8 cellular contexts compared by ENCODE assay signal in genomic region chr2:34570266-34570872, GRCh38.
A peak's percentile ranks its signal among the peaks of the same experiment; 100 is the strongest.
DNase-seq lines count a peak whose midpoint lies in the region; ATAC-seq and TF ChIP-seq lines count a peak whose summit lies in the region.

No MANE protein-coding gene starts in this region.

- no peaks in the 10 kb centered on the region for H3K9me3 ChIP-seq in DND-41 (ENCODE audit: insufficient read depth, low read length, severe bottlenecking)
- no peaks in the 10 kb centered on the region for H3K9me3 ChIP-seq in lower lobe of right lung

- H3K4me3 Mint-ChIP-seq in activated naive CD8-positive, alpha-beta T cell treated with anti-CD3 and anti-CD28 coated beads for 36 hours = no peak overlapping the region

- peak; percentile 14 for TF ChIP-seq CTCF in DND-41 (IDR thresholded peaks at IDR 0.05; ENCODE audit: borderline replicate concordance, extremely low read depth, low read length, poor library complexity, severe bottlenecking)
- peak; percentile 85 for TF ChIP-seq CTCF in VCaP (conservative IDR thresholded peaks at IDR 0.05)
- TF ChIP-seq CTCF in lower lobe of right lung (IDR thresholded peaks at IDR 0.05) = peak; percentile 29

- no peak overlapping the region for H3K27ac Mint-ChIP-seq in activated naive CD8-positive, alpha-beta T cell treated with anti-CD3 and anti-CD28 coated beads for 36 hours

- no peaks in the 10 kb centered on the region for H3K79me2 ChIP-seq in DND-41 (ENCODE audit: insufficient read depth, low read length)

- H3K36me3 ChIP-seq in DND-41 (ENCODE audit: insufficient read depth, low read length) = no peaks in the 10 kb centered on the region
- no peaks in the 10 kb centered on the region for H3K36me3 ChIP-seq in lower lobe of right lung

- DNase-seq in DND-41 (no peak), HT-29 (ENCODE audit: low spot score) (peak; percentile 56), lower lobe of right lung (no peak), NCI-H1417 treated with DMSO at 0.1 percent for 48 hours (lab: John Stamatoyannopoulos, UW) (no peak), NCI-H1092 treated with DMSO at 0.1 percent for 48 hours (lab: John Stamatoyannopoulos, UW) (no peak), COR-L47 (lab: John Stamatoyannopoulos, UW) (no peak)
- no peak for DNase-seq in activated naive CD8-positive, alpha-beta T cell treated with anti-CD3 and anti-CD28 coated beads for 36 hours

- no peak for ATAC-seq in DND-41 (ENCODE audit: insufficient read depth, low read depth)
- ATAC-seq in lower lobe of right lung = peak; percentile 66 to 78

- H2AFZ ChIP-seq in DND-41 (ENCODE audit: low read depth, low read length) = no peak overlapping the region

- H3K9ac ChIP-seq in DND-41 (ENCODE audit: low read depth, low read length) = no peak overlapping the region

- no peaks in the 10 kb centered on the region for H3K9me3 Mint-ChIP-seq in activated naive CD8-positive, alpha-beta T cell treated with anti-CD3 and anti-CD28 coated beads for 36 hours

- no peaks in the 10 kb centered on the region for H4K20me1 ChIP-seq in DND-41 (ENCODE audit: insufficient read depth, low read length)

- H3K36me3 Mint-ChIP-seq in activated naive CD8-positive, alpha-beta T cell treated with anti-CD3 and anti-CD28 coated beads for 36 hours = no peaks in the 10 kb centered on the region

- H3K27me3 Mint-ChIP-seq in activated naive CD8-positive, alpha-beta T cell treated with anti-CD3 and anti-CD28 coated beads for 36 hours = no peaks in the 10 kb centered on the region

- no peak overlapping the region for H3K27ac ChIP-seq in DND-41 (ENCODE audit: low read length)
- no peak overlapping the region for H3K27ac ChIP-seq in VCaP
- no peak overlapping the region for H3K27ac ChIP-seq in lower lobe of right lung

- H3K4me3 ChIP-seq in DND-41 (ENCODE audit: low read depth in 1 of 2, low read length in 2 of 2) = no peak overlapping the region
- H3K4me3 ChIP-seq in lower lobe of right lung = no peak overlapping the region

- H3K27me3 ChIP-seq in DND-41 (ENCODE audit: insufficient read depth, low read length, poor library complexity) = no peaks in the 10 kb centered on the region
- H3K27me3 ChIP-seq in lower lobe of right lung (ENCODE audit: low read depth) = no peaks in the 10 kb centered on the region

- no peaks in the 10 kb centered on the region for H3K4me1 ChIP-seq in DND-41 (ENCODE audit: insufficient read depth, low read length)
- no peaks in the 10 kb centered on the region for H3K4me1 ChIP-seq in lower lobe of right lung

- H3K4me1 Mint-ChIP-seq in activated naive CD8-positive, alpha-beta T cell treated with anti-CD3 and anti-CD28 coated beads for 36 hours = no peaks in the 10 kb centered on the region

- no peak overlapping the region for H3K4me2 ChIP-seq in DND-41 (ENCODE audit: insufficient read depth, low read length)

- intact Hi-C loops in lower lobe of right lung (cut with DNase I) = no loop called here

Comparison
In these comparisons a context has a peak if more than half of its experiments do, and no peak if none do; other contexts are left out.
1. CTCF ChIP-seq: peak in every context shown above with its lines; median percentile 85 in VCaP; 29 in lower lobe of right lung; 14 in DND-41.